ENCODE assay signal across 19 cellular contexts in the genomic region with DNA sequence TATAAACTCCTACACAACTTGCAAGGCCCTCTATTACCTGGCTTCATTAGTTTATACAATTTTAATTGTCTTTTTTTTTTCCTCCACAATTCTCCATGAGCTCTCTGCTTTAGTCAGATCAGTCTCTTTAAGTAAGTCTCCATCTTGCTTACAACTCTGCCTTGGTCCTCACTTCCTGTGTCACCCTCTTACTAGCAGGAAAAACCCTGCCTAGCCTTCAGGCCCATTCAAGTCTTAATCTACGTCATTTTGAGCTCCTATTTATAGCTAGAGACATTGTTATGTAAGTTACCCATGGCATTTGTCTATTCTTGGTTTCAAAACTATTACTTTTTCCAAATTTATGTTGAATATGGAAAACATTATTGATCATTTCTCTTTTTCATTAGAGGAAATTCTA.
DNase-seq lines count a peak whose midpoint lies in the region; ATAC-seq and TF ChIP-seq lines count a peak whose summit lies in the region.
"Had no signal": no experiment of that assay in that cellular context is flagged by ENCODE, and none has a peak within 500 bp of the region (broad histone marks: within the 10 kb centered on the region; RNA-seq: fewer than 3 reads in every experiment).

No MANE protein-coding gene starts in this region.

- H3K4me3 ChIP-seq in mammary epithelial cell (replicated peaks in 1 of 3; ENCODE audit: insufficient read depth in 1 of 3, low read depth in 2 of 3, low read length in 3 of 3) (no peak overlapping the region), OCI-LY7 (ENCODE audit: low read depth, low read length, poor library complexity, severe bottlenecking) (no peak overlapping the region), epithelial cell of esophagus (ENCODE audit: low read length) (no peak overlapping the region), subcutaneous abdominal adipose tissue (ENCODE audit: low read depth in 1 of 5, low read length in 5 of 5) (no peak overlapping the region)
- H3K4me3 ChIP-seq: BLaER1 treated with 17β-estradiol and CSF1 and Interleukin-3, amounts not matched to agents 10 nM and 100 nM had no signal

- dilution Hi-C loops in mammary epithelial cell (cut with HindIII; ENCODE audit: low sequenced_read_pairs) = no loop called here

- no peaks in the 10 kb centered on the region for H3K36me3 Mint-ChIP-seq in MCF 10A (ENCODE audit: insufficient read depth, unreplicated experiment)
- peaks cover 18% of the 10 kb centered on the region for H3K36me3 Mint-ChIP-seq in stimulated activated memory B cell treated with anti-CD40 and anti-IgM and Interleukin-4, amounts not matched to agents 10 μg/mL and 1 μg/mL and 100 μg/mL, for 72 hours
- H3K36me3 Mint-ChIP-seq in activated CD4-positive, alpha-beta memory T cell treated with anti-CD3 and anti-CD28 coated beads for 36 hours = peaks cover 3% of the 10 kb centered on the region

- intact Hi-C loops in MCF 10A (cut with micrococcal nuclease) = no loop called here
- intact Hi-C loops in mammary epithelial cell (cut with micrococcal nuclease) = no loop called here
- intact Hi-C loops in OCI-LY7 (cut with micrococcal nuclease; ENCODE audit: unreplicated experiment) = no loop called here
- intact Hi-C loops in activated CD4-positive, alpha-beta memory T cell treated with anti-CD3 and anti-CD28 coated beads for 36 hours (cut with micrococcal nuclease) = no loop called here

- no peaks in the 10 kb centered on the region for H3K9me2 ChIP-seq in OCI-LY7 (ENCODE audit: insufficient read depth, low read length)

- peaks cover 7% of the 10 kb centered on the region for H3K9me3 Mint-ChIP-seq in MCF 10A (ENCODE audit: unreplicated experiment)
- H3K9me3 Mint-ChIP-seq in stimulated activated memory B cell treated with anti-CD40 and anti-IgM and Interleukin-4, amounts not matched to agents 10 μg/mL and 1 μg/mL and 100 μg/mL, for 72 hours = peaks cover 7% of the 10 kb centered on the region
- no peaks in the 10 kb centered on the region for H3K9me3 Mint-ChIP-seq in activated CD4-positive, alpha-beta memory T cell treated with anti-CD3 and anti-CD28 coated beads for 36 hours

- CTCF ChIA-PET in MCF 10A (lab: Yijun Ruan, JAX) = interaction anchor here (0.5 to 0.6 kb wide), 2 partner anchors 24 to 193 kb away, joined by 3 read pairs; no protein-coding TSS in a partner anchor
- CTCF ChIA-PET in mammary epithelial cell (lab: Charles Lee; ENCODE audit: low non-redundant PET) = no interaction called here
- CTCF ChIA-PET in OCI-LY7 (lab: Charles Lee; ENCODE audit: unreplicated experiment) = no interaction called here
- CTCF ChIA-PET in activated CD4-positive, alpha-beta memory T cell treated with anti-CD3 and anti-CD28 coated beads for 36 hours (lab: Charles Lee) = interaction anchor here (1.0 kb wide), 1 partner anchor 40 kb away, joined by 3 read pairs; no protein-coding TSS in a partner anchor

- no peak for ATAC-seq in stimulated activated memory B cell treated with anti-CD40 and anti-IgM and Interleukin-4, amounts not matched to agents 10 μg/mL and 1 μg/mL and 100 μg/mL, for 72 hours
- ATAC-seq: SK-N-SH treated with all-trans-retinoic acid at 6 μM for 48 hours had no signal

- H4K20me1 ChIP-seq in mammary epithelial cell (ENCODE audit: insufficient read depth, low read length) (no peaks in the 10 kb centered on the region), OCI-LY7 (ENCODE audit: insufficient read depth, low read length) (no peaks in the 10 kb centered on the region)

- peaks cover 3% of the 10 kb centered on the region for H3K79me2 ChIP-seq in mammary epithelial cell (ENCODE audit: insufficient read depth, low read length)
- no peaks in the 10 kb centered on the region for H3K79me2 ChIP-seq in OCI-LY7 (ENCODE audit: insufficient read depth, low read depth, low read length)

- POLR2A ChIA-PET in MCF 10A (lab: Yijun Ruan, JAX) = interaction anchor here (0.8 to 1.6 kb wide), 2 partner anchors 15 to 187 kb away, joined by 3 to 6 read pairs; a partner anchor contains a TSS
- POLR2A ChIA-PET in OCI-LY7 (lab: Charles Lee) = interaction anchor here (0.7 kb wide), 1 partner anchor 8 kb away, joined by 3 read pairs; no protein-coding TSS in a partner anchor
- POLR2A ChIA-PET in activated CD4-positive, alpha-beta memory T cell treated with anti-CD3 and anti-CD28 coated beads for 36 hours (lab: Charles Lee) = no interaction called here

- TF ChIP-seq CTCF in MCF 10A (IDR thresholded peaks at IDR 0.05; ENCODE audit: unreplicated experiment) = no peak
- no peak for TF ChIP-seq CTCF in mammary epithelial cell (conservative IDR thresholded peaks at IDR 0.05 in 1 of 2, IDR thresholded peaks at IDR 0.05 in 1 of 2; ENCODE audit: extremely low read depth in 1 of 2, insufficient read depth in 1 of 2, low read depth in 1 of 2, low read length in 2 of 2)
- TF ChIP-seq CTCF in OCI-LY7 (conservative IDR thresholded peaks at IDR 0.05; ENCODE audit: low read length) = no peak
- no peak for TF ChIP-seq CTCF in epithelial cell of esophagus (IDR thresholded peaks at IDR 0.05; ENCODE audit: insufficient read depth, low read depth, low read length, missing control alignments)

- BruUV-seq in MCF 10A (replicated peaks; lab: Mats Ljungman, UMichigan) (no TSS peak), mammary epithelial cell (replicated peaks; lab: Mats Ljungman, UMichigan) (no TSS peak), OCI-LY7 (replicated peaks; lab: Mats Ljungman, UMichigan) (no TSS peak)

- no peaks in the 10 kb centered on the region for H3K27me3 Mint-ChIP-seq in MCF 10A (ENCODE audit: insufficient read depth, unreplicated experiment)
- H3K27me3 Mint-ChIP-seq in stimulated activated memory B cell treated with anti-CD40 and anti-IgM and Interleukin-4, amounts not matched to agents 10 μg/mL and 1 μg/mL and 100 μg/mL, for 72 hours = no peaks in the 10 kb centered on the region
- no peaks in the 10 kb centered on the region for H3K27me3 Mint-ChIP-seq in activated CD4-positive, alpha-beta memory T cell treated with anti-CD3 and anti-CD28 coated beads for 36 hours

- H3K27ac ChIP-seq in mammary epithelial cell (ENCODE audit: insufficient read depth, low read depth, low read length) = no peak overlapping the region
- no peak overlapping the region for H3K27ac ChIP-seq in OCI-LY7 (ENCODE audit: low read depth, low read length, poor library complexity, severe bottlenecking)
- peak overlapping the region; percentile 93 for H3K27ac ChIP-seq in subcutaneous abdominal adipose tissue (ENCODE audit: low read depth, low read length)
- H3K27ac ChIP-seq: BLaER1 treated with 17β-estradiol and CSF1 and Interleukin-3, amounts not matched to agents 10 nM and 100 nM; HL-60 had no signal

- no peaks in the 10 kb centered on the region for H3K4me1 ChIP-seq in mammary epithelial cell (ENCODE audit: insufficient read depth, low read length)
- H3K4me1 ChIP-seq in OCI-LY7 (ENCODE audit: insufficient read depth, low read length, poor library complexity, severe bottlenecking) = no peaks in the 10 kb centered on the region
- peaks cover 3 to 48% (median 36%) of the 10 kb centered on the region in 5 donors for H3K4me1 ChIP-seq in subcutaneous abdominal adipose tissue (ENCODE audit: control insufficient read depth in 5 of 5, insufficient read depth in 5 of 5, low read length in 5 of 5)

- H3K36me3 ChIP-seq in mammary epithelial cell (ENCODE audit: insufficient read depth, low read length) (no peaks in the 10 kb centered on the region), OCI-LY7 (ENCODE audit: insufficient read depth, low read length) (no peaks in the 10 kb centered on the region), subcutaneous abdominal adipose tissue (ENCODE audit: control insufficient read depth in 5 of 5, insufficient read depth in 5 of 5, low read length in 5 of 5) (no peaks in the 10 kb centered on the region)

- H3K9ac ChIP-seq in mammary epithelial cell (ENCODE audit: insufficient read depth, low read length) (no peak overlapping the region), subcutaneous abdominal adipose tissue (ENCODE audit: low read length in 5 of 5) (no peak overlapping the region)
- H3K9ac ChIP-seq: BLaER1 treated with 17β-estradiol and CSF1 and Interleukin-3, amounts not matched to agents 10 nM and 100 nM had no signal

- peaks cover 28% of the 10 kb centered on the region for H3K4me1 Mint-ChIP-seq in MCF 10A (ENCODE audit: insufficient read depth, unreplicated experiment)
- no peaks in the 10 kb centered on the region for H3K4me1 Mint-ChIP-seq in stimulated activated memory B cell treated with anti-CD40 and anti-IgM and Interleukin-4, amounts not matched to agents 10 μg/mL and 1 μg/mL and 100 μg/mL, for 72 hours
- H3K4me1 Mint-ChIP-seq in activated CD4-positive, alpha-beta memory T cell treated with anti-CD3 and anti-CD28 coated beads for 36 hours (ENCODE audit: low read depth) = no peaks in the 10 kb centered on the region

- no peaks in the 10 kb centered on the region for H3K9me3 ChIP-seq in mammary epithelial cell (replicated peaks; ENCODE audit: insufficient read depth, low read length)
- H3K9me3 ChIP-seq in OCI-LY7 (ENCODE audit: low read length) = no peaks in the 10 kb centered on the region
- peaks cover 0 to 3% (median 0%) of the 10 kb centered on the region in 5 donors for H3K9me3 ChIP-seq in subcutaneous abdominal adipose tissue (ENCODE audit: control insufficient read depth in 5 of 5, low read length in 5 of 5)

- H3K4me2 ChIP-seq in mammary epithelial cell (ENCODE audit: insufficient read depth, low read depth, low read length) (no peak overlapping the region), OCI-LY7 (ENCODE audit: low read length) (no peak overlapping the region)
- H3K4me2 ChIP-seq: BLaER1 treated with 17β-estradiol and CSF1 and Interleukin-3, amounts not matched to agents 10 nM and 100 nM had no signal

- peak overlapping the region; percentile 21 for H3K27ac Mint-ChIP-seq in MCF 10A (ENCODE audit: low read depth, unreplicated experiment)
- no peak overlapping the region for H3K27ac Mint-ChIP-seq in stimulated activated memory B cell treated with anti-CD40 and anti-IgM and Interleukin-4, amounts not matched to agents 10 μg/mL and 1 μg/mL and 100 μg/mL, for 72 hours
- no peak overlapping the region for H3K27ac Mint-ChIP-seq in activated CD4-positive, alpha-beta memory T cell treated with anti-CD3 and anti-CD28 coated beads for 36 hours
- H3K27ac Mint-ChIP-seq: H9 had no signal

- WGBS in mammary epithelial cell (ENCODE audit: low coverage, missing lambda C conversion rate) = 94% methylated on average over 1 of the region's 1 CpG

- H3K27me3 ChIP-seq in mammary epithelial cell (ENCODE audit: insufficient read depth, low read length) = no peaks in the 10 kb centered on the region
- H3K27me3 ChIP-seq in subcutaneous abdominal adipose tissue (ENCODE audit: control insufficient read depth in 5 of 5, insufficient read depth in 4 of 5, low read length in 5 of 5) = no peaks in the 10 kb centered on the region
- H3K27me3 ChIP-seq: BLaER1 treated with 17β-estradiol and CSF1 and Interleukin-3, amounts not matched to agents 10 nM and 100 nM had no signal

- in situ Hi-C loops in mammary epithelial cell (cut with MboI; ENCODE audit: low sequenced_read_pairs in 2 of 2) = no loop called here

- H2AFZ ChIP-seq in mammary epithelial cell (ENCODE audit: low read depth, low read length) = no peak overlapping the region
- no peak overlapping the region for H2AFZ ChIP-seq in OCI-LY7 (ENCODE audit: low read length)

- H3K4me3 Mint-ChIP-seq in MCF 10A (ENCODE audit: unreplicated experiment) = no peak overlapping the region
- no peak overlapping the region for H3K4me3 Mint-ChIP-seq in stimulated activated memory B cell treated with anti-CD40 and anti-IgM and Interleukin-4, amounts not matched to agents 10 μg/mL and 1 μg/mL and 100 μg/mL, for 72 hours
- H3K4me3 Mint-ChIP-seq in activated CD4-positive, alpha-beta memory T cell treated with anti-CD3 and anti-CD28 coated beads for 36 hours = no peak overlapping the region
- H3K4me3 Mint-ChIP-seq: H9 had no signal

- DNase-seq in MCF 10A (ENCODE audit: unreplicated experiment) (no peak), mammary epithelial cell (no peak), OCI-LY7 (ENCODE audit: low spot score) (peak; percentile 6), epithelial cell of esophagus (ENCODE audit: low read depth) (peak; percentile 18), hypothalamus (lab: John Stamatoyannopoulos, UW) (no peak)
- DNase-seq in activated CD4-positive, alpha-beta memory T cell treated with anti-CD3 and anti-CD28 coated beads for 36 hours = no peak
- DNase-seq: 8988T, DMS79 treated with DMSO at 0.1 percent for 48 hours, GDM1, H9, NCI-H146, NCI-H2081 treated with DMSO at 0.1 percent for 48 hours, NCI-H524, SHP77 treated with DMSO at 0.1 percent for 48 hours had no signal

Comparison
In these comparisons a context has a peak if more than half of its experiments do, and no peak if none do; other contexts are left out.
1. CTCF ChIA-PET loops: an anchor here in MCF 10A (0.5 to 0.6 kb wide) and activated CD4-positive, alpha-beta memory T cell treated with anti-CD3 and anti-CD28 coated beads for 36 hours (1.0 kb wide); none called in mammary epithelial cell and OCI-LY7.
2. DNase-seq: peak in OCI-LY7 (single experiment) and epithelial cell of esophagus (single experiment); none in MCF 10A (single experiment), mammary epithelial cell (single experiment), hypothalamus (0 of 51) and activated CD4-positive, alpha-beta memory T cell treated with anti-CD3 and anti-CD28 coated beads for 36 hours (single experiment).